8 cellular contexts compared by ENCODE assay signal in genomic region chr19:47699360-47699917, GRCh38. TPM values are rescaled to one million over a fixed set of nuclear protein-coding genes. Genes with fewer than 3 reads are reported as not detected.
DNase-seq lines count a peak whose midpoint lies in the region; ATAC-seq, FAIRE-seq and TF ChIP-seq lines count a peak whose summit lies in the region.

No MANE protein-coding gene starts in this region.

- H3K4me3 ChIP-seq in AG04450 (ENCODE audit: low read depth, low read length) (no peak overlapping the region), PC-3 (ENCODE audit: low read length) (no peak overlapping the region), small intestine (ENCODE audit: low read depth in 1 of 2, low read length in 2 of 2) (no peak overlapping the region)

- no peaks in the 10 kb centered on the region for H3F3A ChIP-seq in PC-3 (ENCODE audit: low read length, unreplicated experiment)

- no peaks in the 10 kb centered on the region for H3K36me3 ChIP-seq in PC-3 (ENCODE audit: low read depth, low read length)
- peaks cover 0 to 18% of the 10 kb centered on the region in 2 donors for H3K36me3 ChIP-seq in small intestine (ENCODE audit: control insufficient read depth in 2 of 2, insufficient read depth in 2 of 2, low read length in 2 of 2)

- no peaks in the 10 kb centered on the region for H3K27me3 ChIP-seq in AG04450 (ENCODE audit: control insufficient read depth, insufficient read depth, low read length)
- no peaks in the 10 kb centered on the region for H3K27me3 ChIP-seq in PC-3 (ENCODE audit: low read length)
- H3K27me3 ChIP-seq in small intestine (ENCODE audit: control insufficient read depth in 2 of 2, insufficient read depth in 2 of 2, low read length in 2 of 2), result no peaks in the 10 kb centered on the region

- BruUV-seq in PC-3 (replicated peaks; lab: Mats Ljungman, UMichigan), result no TSS peak

- FAIRE-seq in small intestine (lab: Jason Lieb, UNC), result no peak

- no peaks in the 10 kb centered on the region for H4K20me1 ChIP-seq in PC-3 (ENCODE audit: low read length)

- H3K9me3 ChIP-seq in AG04450 (ENCODE audit: control insufficient read depth, insufficient read depth, low read length) (no peaks in the 10 kb centered on the region; the same call in 1 of the 2 replicates), PC-3 (ENCODE audit: low read length) (no peaks in the 10 kb centered on the region), small intestine (ENCODE audit: control insufficient read depth, low read depth) (no peaks in the 10 kb centered on the region)

- CTCF ChIA-PET in AG04450 (lab: Charles Lee) (interaction anchor here (0.6 to 3.3 kb wide), 17 partner anchors 8 to 412 kb away, joined by 3 to 32 read pairs (median 6); partner anchors contain the start of genes EHD2 and KPTN), PC-3 (lab: Charles Lee) (no interaction called here)

- in situ Hi-C loops in GM13977 (cut with MboI; ENCODE audit: low pct_unique_long_range_greater_than_20kb, low sequenced_read_pairs, unreplicated experiment), result loop anchor here (5.0 to 25.0 kb wide), 2 partner anchors 262 to 412 kb away; no protein-coding TSS in a partner anchor

- H3K4me2 ChIP-seq in PC-3 (ENCODE audit: low read length), result no peak overlapping the region

- POLR2A ChIA-PET in AG04450 (lab: Yijun Ruan, JAX) (interaction anchor here (0.8 kb wide), 1 partner anchor 215 kb away, joined by 3 read pairs; the partner anchor contains the start of gene KPTN), PC-3 (lab: Charles Lee; ENCODE audit: unreplicated experiment) (no interaction called here)

- H2AFZ ChIP-seq in PC-3 (ENCODE audit: low read length), result no peak overlapping the region

- H3K4me1 ChIP-seq in PC-3 (ENCODE audit: insufficient read depth, low read length) (0 out of 2 replicates have a peak, but pooled peaks cover 3% of the 10 kb centered on the region), small intestine (ENCODE audit: control insufficient read depth in 2 of 2, insufficient read depth in 1 of 2, low read depth in 1 of 2, low read length in 1 of 2) (no peaks in the 10 kb centered on the region)

- H3K79me2 ChIP-seq in PC-3 (ENCODE audit: low read length), result no peaks in the 10 kb centered on the region

- H3K27ac ChIP-seq in AG04450 (ENCODE audit: low read depth, low read length) (no peak overlapping the region), PC-3 (ENCODE audit: low read length) (no peak overlapping the region), small intestine (ENCODE audit: low read depth in 1 of 2, low read length in 1 of 2) (no peak overlapping the region)

- TF ChIP-seq CTCF in AG04450 (IDR thresholded peaks at IDR 0.05; ENCODE audit: low read depth, low read length), result peak; percentile 74
- TF ChIP-seq CTCF in GM13977 (IDR thresholded peaks at IDR 0.05; ENCODE audit: extremely low read depth, insufficient read depth, missing control alignments), result peak; percentile 89
- TF ChIP-seq CTCF in PC-3 (conservative IDR thresholded peaks at IDR 0.05; ENCODE audit: low read depth, low read length), result peak; percentile 79

- ATAC-seq in PC-3, result peak; percentile 42
- ATAC-seq in HG03457 (IDR thresholded peaks at IDR 0.05; ENCODE audit: unreplicated experiment), result no peak
- ATAC-seq in HG03097 (IDR thresholded peaks at IDR 0.05; ENCODE audit: low FRiP score, unreplicated experiment), result no peak

- no peak for DNase-seq in AG04450 (ENCODE audit: low read depth, low spot score)
- DNase-seq in GM13977 (ENCODE audit: low spot score), result peak; percentile 87
- DNase-seq in PC-3, result peak; percentile 43
- DNase-seq in activated T-helper 9 cell treated with anti-CD3 and anti-CD28 coated beads, Interleukin-2, amount 50 U/mL, for 16 hours (ENCODE audit: low read depth), result peak; percentile 38
- DNase-seq in glomerular visceral epithelial cell (ENCODE audit: extremely low spot score), result peak; percentile 52
- peak; percentile 17 for DNase-seq in small intestine

- WGBS in small intestine, 3 donors, result 60 to 64% (median 61%) methylated on average over 9 of the region's 9 CpGs

- intact Hi-C loops in PC-3 (cut with micrococcal nuclease), result loop anchor here (2.0 to 10.0 kb wide), 2 partner anchors 185 to 263 kb away; partner anchors contain the start of gene NAPA

- H3K9ac ChIP-seq in PC-3 (ENCODE audit: low read length), result no peak overlapping the region

- no peaks in the 10 kb centered on the region for H3K9me2 ChIP-seq in PC-3 (replicated peaks; ENCODE audit: low read length)

RNA-seq across cellular contexts. Expression of gene EHD2, which starts 13.8 kb away (rescaled TPM):
- polyA plus RNA-seq in AG04450 (2011; rRNA removed) (84.0 and 126 TPM in 2 replicates), small intestine (10 to 100 TPM in 1 of 3 donors, 1 to 10 TPM in 1, under 1 TPM in 1; 0.89 to 35.1 (median 7.3) TPM)
- 80.7 and 92.5 TPM in 2 replicates for polyA minus RNA-seq in AG04450 (2011; rRNA and poly(A)+ RNA removed)
- total RNA-seq in PC-3 (2014; rRNA removed), result 0.11 and 1.4 TPM in 2 replicates

RNA-seq across cellular contexts. Expression of gene NOP53, which starts 45.9 kb away (rescaled TPM):
- polyA plus RNA-seq in AG04450 (2011; rRNA removed) (114 and 123 TPM in 2 replicates), small intestine (100 to 1,000 TPM; 290 to 621 (median 552) TPM)
- polyA minus RNA-seq in AG04450 (2011; rRNA and poly(A)+ RNA removed), result 45.4 and 46.5 TPM in 2 replicates
- 61.5 and 83.9 TPM in 2 replicates for total RNA-seq in PC-3 (2014; rRNA removed)
